9 cellular contexts compared by ENCODE assay signal in the genomic region with DNA sequence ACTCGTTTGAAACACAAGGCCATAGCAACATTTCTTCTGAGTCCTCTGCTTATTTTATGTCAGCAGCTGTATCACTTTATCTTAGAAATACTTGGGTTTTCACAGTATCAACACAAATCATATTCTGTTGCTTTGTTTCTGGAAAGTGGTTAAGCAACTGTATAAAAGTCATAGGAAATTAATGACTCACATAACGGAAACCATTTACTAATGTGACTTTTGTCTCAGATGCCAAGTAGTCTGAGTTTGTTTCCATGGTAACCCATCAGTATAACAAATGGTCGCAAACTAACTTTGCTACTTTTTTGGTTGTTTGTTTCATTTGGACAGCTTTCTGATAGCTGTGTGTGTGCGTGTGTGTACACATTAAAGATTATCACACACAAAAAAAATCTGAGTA. TPM values are rescaled to one million over a fixed set of nuclear protein-coding genes. Genes with fewer than 3 reads are reported as not detected.
DNase-seq lines count a peak whose midpoint lies in the region; ATAC-seq and TF ChIP-seq lines count a peak whose summit lies in the region.
"Had no signal": no experiment of that assay in that cellular context is flagged by ENCODE, and none has a peak within 500 bp of the region (broad histone marks: within the 10 kb centered on the region; RNA-seq: fewer than 3 reads in every experiment).

No MANE protein-coding gene starts in this region.

- no peak overlapping the region for H3K4me3 ChIP-seq in foreskin fibroblast (ENCODE audit: low read depth in 1 of 2, low read length in 2 of 2)
- H3K4me3 ChIP-seq in skeletal muscle tissue (ENCODE audit: low read length in 3 of 3) = no peak overlapping the region

- peaks cover 3 to 7% (median 4%) of the 10 kb centered on the region in 3 donors for H3K4me1 ChIP-seq in skeletal muscle tissue (ENCODE audit: control insufficient read depth in 3 of 3, insufficient read depth in 3 of 3, low read length in 3 of 3)

- no peaks in the 10 kb centered on the region for H3K9me3 Mint-ChIP-seq in nephron progenitor cell
- H3K9me3 Mint-ChIP-seq: activated naive CD4-positive, alpha-beta T cell treated with anti-CD3 and anti-CD28 coated beads, Interleukin-2, amount 10 ng/mL, durations not matched to agents 7 days and 5 days had no signal

- peak overlapping the region; percentile 68 for H3K27ac ChIP-seq in skeletal muscle tissue (ENCODE audit: low read depth, low read length)

- H3K4me3 Mint-ChIP-seq in T-helper 17 cell = peak overlapping the region; percentile 71
- no peak overlapping the region for H3K4me3 Mint-ChIP-seq in nephron progenitor cell
- H3K4me3 Mint-ChIP-seq: activated naive CD4-positive, alpha-beta T cell treated with anti-CD3 and anti-CD28 coated beads, Interleukin-2, amount 10 ng/mL, durations not matched to agents 7 days and 5 days had no signal

- no peaks in the 10 kb centered on the region for H3K36me3 ChIP-seq in skeletal muscle tissue (ENCODE audit: control insufficient read depth in 3 of 3, insufficient read depth in 3 of 3, low read length in 3 of 3)

- no peak overlapping the region for H3K9ac ChIP-seq in skeletal muscle tissue (ENCODE audit: low read depth in 1 of 3, low read length in 3 of 3)

- H3K27ac Mint-ChIP-seq in T-helper 17 cell (peak overlapping the region; percentile 93), nephron progenitor cell (no peak overlapping the region)
- H3K27ac Mint-ChIP-seq: activated naive CD4-positive, alpha-beta T cell treated with anti-CD3 and anti-CD28 coated beads, Interleukin-2, amount 10 ng/mL, durations not matched to agents 7 days and 5 days had no signal

- no peak for TF ChIP-seq CTCF in foreskin fibroblast (IDR thresholded peaks at IDR 0.05; ENCODE audit: low read depth, low read length)
- no peak for TF ChIP-seq CTCF in nephron progenitor cell (IDR thresholded peaks at IDR 0.05)

- ATAC-seq in T-helper 17 cell (peak; percentile 90), HG03432 (IDR thresholded peaks at IDR 0.05; ENCODE audit: unreplicated experiment) (no peak)

- H3K9me3 ChIP-seq in T-helper 17 cell (ENCODE audit: control insufficient read depth, low read length, poor library complexity, severe bottlenecking) (no peaks in the 10 kb centered on the region), skeletal muscle tissue (ENCODE audit: control insufficient read depth in 3 of 3, low read length in 3 of 3) (no peaks in the 10 kb centered on the region)

- H3K36me3 Mint-ChIP-seq in T-helper 17 cell (ENCODE audit: low read depth) (peaks cover 2% of the 10 kb centered on the region), nephron progenitor cell (ENCODE audit: low read depth) (no peaks in the 10 kb centered on the region)

- H3K4me1 Mint-ChIP-seq in T-helper 17 cell (peaks cover 41% of the 10 kb centered on the region), nephron progenitor cell (peaks cover 8% of the 10 kb centered on the region)

- H3K27me3 Mint-ChIP-seq in T-helper 17 cell (no peaks in the 10 kb centered on the region), nephron progenitor cell (ENCODE audit: low read depth, poor library complexity) (peaks cover 3% of the 10 kb centered on the region)
- H3K27me3 Mint-ChIP-seq: activated naive CD4-positive, alpha-beta T cell treated with anti-CD3 and anti-CD28 coated beads, Interleukin-2, amount 10 ng/mL, durations not matched to agents 7 days and 5 days had no signal

- DNase-seq in H4 (ENCODE audit: low spot score) (peak; percentile 89), T-helper 17 cell (no peak), foreskin fibroblast (peak; percentile 76 to 85), RPMI8226 (no peak), nephron progenitor cell (no peak), OCI-M2 (lab: John Stamatoyannopoulos, UW; ENCODE audit: unreplicated experiment) (no peak)
- DNase-seq: activated naive CD4-positive, alpha-beta T cell treated with anti-CD3 and anti-CD28 coated beads, Interleukin-2, amount 10 ng/mL, durations not matched to agents 7 days and 5 days had no signal

- no peaks in the 10 kb centered on the region for H3K27me3 ChIP-seq in skeletal muscle tissue (ENCODE audit: control insufficient read depth in 3 of 3, insufficient read depth in 3 of 3, low read length in 3 of 3)

RNA-seq across cellular contexts. Expression of a gene that starts 31.0 kb away (rescaled TPM):
- 5.1 and 6.9 TPM in 2 replicates for total RNA-seq in H4 (2014; rRNA removed; shearing (Covaris generic))
- total RNA-seq in T-helper 17 cell (10 to 100 TPM; 11.4 to 11.7 TPM), skeletal muscle tissue (15.7 TPM)

Comparison
In these comparisons a context has a peak if more than half of its experiments do, and no peak if none do; other contexts are left out.
1. DNase-seq: peak in H4 (single experiment) and foreskin fibroblast (2 of 2); none in T-helper 17 cell (0 of 3), RPMI8226 (single experiment), nephron progenitor cell (single experiment) and OCI-M2 (single experiment).